In the genomic region with DNA sequence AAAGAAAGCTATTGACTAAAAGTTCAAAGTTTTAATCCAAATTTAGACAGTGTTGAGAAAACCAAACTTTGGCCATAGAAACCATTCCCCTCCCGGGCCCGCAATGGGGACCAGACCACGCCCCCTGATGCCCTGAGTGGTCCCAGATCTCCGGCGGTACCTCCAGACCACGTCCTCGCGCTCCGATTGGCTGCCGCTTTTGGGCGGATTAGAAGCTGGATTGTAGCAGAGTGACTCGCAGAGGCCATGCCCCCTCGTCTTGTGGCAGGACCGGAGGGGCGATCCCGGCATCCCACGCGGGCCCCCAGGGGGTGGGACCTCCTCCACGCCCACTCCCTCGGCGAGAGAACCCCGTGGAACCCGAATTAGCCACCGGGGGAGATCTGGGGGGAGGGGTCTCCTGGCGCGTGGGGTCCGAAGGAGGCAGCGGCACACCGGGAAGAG, we compare ENCODE assay signal across 8 cellular contexts. TPM values are rescaled to one million over a fixed set of nuclear protein-coding genes. Genes with fewer than 3 reads are reported as not detected.
DNase-seq lines count a peak whose midpoint lies in the region; ATAC-seq and TF ChIP-seq lines count a peak whose summit lies in the region.

No MANE protein-coding gene starts in this region.

- intact Hi-C loops in right cardiac atrium (cut with DNase I), result loop anchor here (2.0 to 10.0 kb wide), 4 partner anchors 40 to 192 kb away; partner anchors contain the start of gene CA11 (in 3 of the 4)
- intact Hi-C loops in vagina (cut with DNase I), result loop anchor here (2.0 kb wide), 1 partner anchor 42 kb away; no protein-coding TSS in a partner anchor

- peaks cover 13% of the 10 kb centered on the region for H3K4me1 Mint-ChIP-seq in T-helper 1 cell treated with Interleukin-12 subunit alpha and Interleukin-12 subunit beta and Interleukin-4 antibody, amounts not matched to agents 30 μg/mL and 1 μg/mL, for 36 hours (ENCODE audit: low read depth)

- peak overlapping the region; percentile 65 for H3K27ac Mint-ChIP-seq in T-helper 1 cell treated with Interleukin-12 subunit alpha and Interleukin-12 subunit beta and Interleukin-4 antibody, amounts not matched to agents 30 μg/mL and 1 μg/mL, for 36 hours

- WGBS in right cardiac atrium, result 11% methylated on average over 29 of the region's 29 CpGs

- H3K27me3 Mint-ChIP-seq in T-helper 1 cell treated with Interleukin-12 subunit alpha and Interleukin-12 subunit beta and Interleukin-4 antibody, amounts not matched to agents 30 μg/mL and 1 μg/mL, for 36 hours (ENCODE audit: low read depth), result peaks cover 8% of the 10 kb centered on the region

- peak overlapping the region; percentile 13 for H3K4me3 ChIP-seq in right cardiac atrium (ENCODE audit: low read length)
- H3K4me3 ChIP-seq in vagina, result peak overlapping the region; percentile 47 to 48

- no peak for TF ChIP-seq CTCF in vagina (IDR thresholded peaks at IDR 0.05)

- ATAC-seq in GM18505 (IDR thresholded peaks at IDR 0.05; ENCODE audit: unreplicated experiment) (peak; percentile 46), right cardiac atrium (peak; percentile 95), GM18511 (IDR thresholded peaks at IDR 0.05; ENCODE audit: unreplicated experiment) (no peak)

- peak overlapping the region; percentile 90 for H3K4me3 Mint-ChIP-seq in T-helper 1 cell treated with Interleukin-12 subunit alpha and Interleukin-12 subunit beta and Interleukin-4 antibody, amounts not matched to agents 30 μg/mL and 1 μg/mL, for 36 hours

- no peaks in the 10 kb centered on the region for H3K9me3 Mint-ChIP-seq in T-helper 1 cell treated with Interleukin-12 subunit alpha and Interleukin-12 subunit beta and Interleukin-4 antibody, amounts not matched to agents 30 μg/mL and 1 μg/mL, for 36 hours

- H3K27ac ChIP-seq in right cardiac atrium (ENCODE audit: low read length) (no peak overlapping the region), vagina (peak overlapping the region; percentile 93)

- H3K36me3 Mint-ChIP-seq in T-helper 1 cell treated with Interleukin-12 subunit alpha and Interleukin-12 subunit beta and Interleukin-4 antibody, amounts not matched to agents 30 μg/mL and 1 μg/mL, for 36 hours (ENCODE audit: low read depth), result no peaks in the 10 kb centered on the region

- DNase-seq in M059J (ENCODE audit: low read depth), result peak; percentile 93
- DNase-seq in amygdala (lab: John Stamatoyannopoulos, UW), result peak in 55 of 56 donors; percentile 9 to 87 (median 60)
- DNase-seq in right cardiac atrium, result peak; percentile 92 to 96 (median 95)
- DNase-seq in renal cortical epithelial cell (ENCODE audit: low read depth), result peak; percentile 40
- no peak for DNase-seq in vagina (ENCODE audit: extremely low spot score in 2 of 2)

- peak; percentile 46 for TF ChIP-seq POLR2A in GM18505 (IDR thresholded peaks at IDR 0.05; ENCODE audit: borderline replicate concordance, extremely low read depth, insufficient read depth, insufficient read length)
- peak in 1 of 2 donors; percentile 56 for TF ChIP-seq POLR2A in vagina (IDR thresholded peaks at IDR 0.05)

- H3K36me3 ChIP-seq in vagina, result peaks cover 0 to 3% of the 10 kb centered on the region in 2 donors

- H3K4me1 ChIP-seq in right cardiac atrium (ENCODE audit: control insufficient read depth, insufficient read depth, low read length), result no peaks in the 10 kb centered on the region
- H3K4me1 ChIP-seq in vagina, result peaks cover 18% of the 10 kb centered on the region

- H3K9me3 ChIP-seq in right cardiac atrium (ENCODE audit: control insufficient read depth, low read length) (no peaks in the 10 kb centered on the region), vagina (no peaks in the 10 kb centered on the region)

- H3K27me3 ChIP-seq in right cardiac atrium (ENCODE audit: control insufficient read depth, insufficient read depth) (no peaks in the 10 kb centered on the region), vagina (no peaks in the 10 kb centered on the region)

RNA-seq across cellular contexts. Expression of gene HSD17B14, which starts 0.8 kb away (rescaled TPM):
- total RNA-seq in M059J (2014; rRNA removed; shearing (Covaris generic)), result 20.9 and 22.7 TPM in 2 replicates
- 1 to 10 TPM; 4.0 to 7.6 (median 5.5) TPM for total RNA-seq in right cardiac atrium
- 4.0 TPM for polyA plus RNA-seq in right cardiac atrium
- total RNA-seq in renal cortical epithelial cell, result 0.60 and 1.7 TPM in 2 replicates
- total RNA-seq in vagina, result 19.2 TPM

RNA-seq across cellular contexts. Expression of gene BCAT2, which starts 26.3 kb away (rescaled TPM):
- 41.0 and 54.0 TPM in 2 replicates for total RNA-seq in M059J (2014; rRNA removed; shearing (Covaris generic))
- total RNA-seq in right cardiac atrium (10 to 100 TPM; 24.6 to 46.7 (median 37.9) TPM), renal cortical epithelial cell (27.2 and 37.3 TPM in 2 replicates), vagina (41.5 TPM)
- 39.7 TPM for polyA plus RNA-seq in right cardiac atrium

RNA-seq across cellular contexts. Expression of gene PLEKHA4, which starts 31.3 kb away (rescaled TPM):
- 4.3 and 5.0 TPM in 2 replicates for total RNA-seq in M059J (2014; rRNA removed; shearing (Covaris generic))
- 10 to 100 TPM; 37.4 to 50.2 (median 44.0) TPM for total RNA-seq in right cardiac atrium
- polyA plus RNA-seq in right cardiac atrium, result 32.0 TPM
- total RNA-seq in renal cortical epithelial cell, result 6.8 and 14.4 TPM in 2 replicates
- 37.1 TPM for total RNA-seq in vagina

RNA-seq across cellular contexts. Expression of gene PPP1R15A, which starts 35.1 kb away (rescaled TPM):
- total RNA-seq in M059J (2014; rRNA removed; shearing (Covaris generic)), result 31.1 and 40.5 TPM in 2 replicates
- total RNA-seq in right cardiac atrium (10 to 100 TPM; 60.8 to 80.2 (median 70.9) TPM), renal cortical epithelial cell (28.1 and 29.9 TPM in 2 replicates), vagina (52.1 TPM)
- polyA plus RNA-seq in right cardiac atrium, result 156 TPM

Comparison
In these comparisons a context has a peak if more than half of its experiments do, and no peak if none do; other contexts are left out.
1. DNase-seq: peak in M059J (single experiment), amygdala (55 of 56), right cardiac atrium (3 of 3) and renal cortical epithelial cell (single experiment); none in vagina (0 of 2).